33 cellular contexts compared by ENCODE assay signal in genomic region chr16:70650216-70650615, GRCh38. TPM values are rescaled to one million over a fixed set of nuclear protein-coding genes. Genes with fewer than 3 reads are reported as not detected.
"Had no signal": no experiment of that assay in that cellular context is flagged by ENCODE, and none has a peak within 500 bp of the region (broad histone marks: within the 10 kb centered on the region; RNA-seq: fewer than 3 reads in every experiment).

No MANE protein-coding gene starts in this region.

- H3K4me3 Mint-ChIP-seq: activated CD4-positive, alpha-beta memory T cell treated with anti-CD3 and anti-CD28 coated beads, Interleukin-2, amount 10 ng/mL, durations not matched to agents 7 days and 5 days; activated CD4-positive, alpha-beta T cell treated with anti-CD3 and anti-CD28 coated beads for 36 hours; activated naive CD4-positive, alpha-beta T cell treated with anti-CD3 and anti-CD28 coated beads for 36 hours; activated naive CD8-positive, alpha-beta T cell; activated T-helper 17 cell treated with anti-CD3 and anti-CD28 coated beads, Interleukin-2, amount 50 U/mL, for 72 hours had no signal

- H3K4me2 ChIP-seq: SK-N-SH had no signal

- H3K4me3 ChIP-seq: cardiac muscle cell, SJCRH30 had no signal

- H3K9me3 ChIP-seq: SJCRH30, SK-N-SH had no signal

- H3K27me3 ChIP-seq: brain microvascular endothelial cell, cardiac muscle cell, SJCRH30 had no signal

- H3K9me2 ChIP-seq: SK-N-SH had no signal

- H3K27me3 Mint-ChIP-seq: activated CD4-positive, alpha-beta T cell treated with anti-CD3 and anti-CD28 coated beads for 36 hours; activated naive CD8-positive, alpha-beta T cell had no signal

- H3K36me3 Mint-ChIP-seq: activated naive CD8-positive, alpha-beta T cell had no signal

- ATAC-seq: activated CD4-positive, alpha-beta T cell treated with anti-CD3 and anti-CD28 coated beads for 36 hours; activated T-helper 17 cell treated with anti-CD3 and anti-CD28 coated beads, Interleukin-2, amount 50 U/mL, for 72 hours; Panc1 had no signal

- H3K27ac ChIP-seq: brain microvascular endothelial cell, cardiac muscle cell, RWPE1, SJCRH30, VCaP had no signal

- H3K27ac Mint-ChIP-seq: activated CD4-positive, alpha-beta memory T cell treated with anti-CD3 and anti-CD28 coated beads, Interleukin-2, amount 10 ng/mL, durations not matched to agents 7 days and 5 days; activated CD4-positive, alpha-beta T cell treated with anti-CD3 and anti-CD28 coated beads for 36 hours; activated naive CD4-positive, alpha-beta T cell treated with anti-CD3 and anti-CD28 coated beads for 36 hours; activated naive CD8-positive, alpha-beta T cell; activated T-helper 17 cell treated with anti-CD3 and anti-CD28 coated beads, Interleukin-2, amount 50 U/mL, for 72 hours had no signal

- DNase-seq: activated CD4-positive, alpha-beta memory T cell treated with anti-CD3 and anti-CD28 coated beads, Interleukin-2, amount 10 ng/mL, durations not matched to agents 7 days and 5 days; activated CD4-positive, alpha-beta T cell treated with anti-CD3 and anti-CD28 coated beads for 36 hours; activated CD4-positive, alpha-beta T cell treated with anti-CD3 and anti-CD28 coated beads, Interleukin-2, amount 50 U/mL, for 1 hour; activated gamma-delta T cell; activated naive CD4-positive, alpha-beta T cell treated with anti-CD3 and anti-CD28 coated beads for 36 hours; activated T-cell treated with anti-CD3 and anti-CD28 coated beads for 4 hours; activated T-cell treated with anti-CD3 and anti-CD28 coated beads, Interleukin-2, amount 50 U/mL, for 48 hours; amygdala; brain microvascular endothelial cell; NCI-H1092 treated with DMSO at 0.1 percent for 48 hours; NCI-H1417 treated with DMSO at 0.1 percent for 48 hours; NCI-H1694; NCI-H2029; NCI-H2107; NCI-H345; NCI-H510A; NCI-H526 treated with DMSO at 0.1 percent for 48 hours; NCI-H82; NK-92 treated with Interleukin-12 subunit alpha and Interleukin-12 subunit beta, amount 100 ng/mL, for 24 hours; OCI-M1; Right ventricle myocardium superior; SJCRH30; SK-N-SH; T-helper 1 cell had no signal

- H3K36me3 ChIP-seq: brain microvascular endothelial cell, cardiac muscle cell, SJCRH30 had no signal

- H3K9ac ChIP-seq: SK-N-SH had no signal

- H3K9me3 Mint-ChIP-seq: activated CD4-positive, alpha-beta memory T cell treated with anti-CD3 and anti-CD28 coated beads, Interleukin-2, amount 10 ng/mL, durations not matched to agents 7 days and 5 days; activated naive CD4-positive, alpha-beta T cell treated with anti-CD3 and anti-CD28 coated beads for 36 hours; activated T-helper 17 cell treated with anti-CD3 and anti-CD28 coated beads, Interleukin-2, amount 50 U/mL, for 72 hours had no signal

RNA-seq across cellular contexts. Expression of gene IL34, which starts 3.9 kb away (rescaled TPM):
- total RNA-seq: activated CD4-positive, alpha-beta memory T cell treated with anti-CD3 and anti-CD28 coated beads, Interleukin-2, amount 10 ng/mL, durations not matched to agents 7 days and 5 days; activated CD4-positive, alpha-beta T cell treated with anti-CD3 and anti-CD28 coated beads for 36 hours; activated CD8-positive, alpha-beta memory T cell treated with anti-CD3 and anti-CD28 coated beads for 36 hours; activated naive CD4-positive, alpha-beta T cell treated with anti-CD3 and anti-CD28 coated beads for 36 hours; activated T-helper 17 cell treated with anti-CD3 and anti-CD28 coated beads, Interleukin-2, amount 50 U/mL, for 72 hours; cardiac muscle cell; MCF 10A; T-helper 2 cell treated with Interferon-gamma antibody and Interleukin-4, amounts not matched to agents 100 ng/mL and 5 ng/mL, for 36 hours had no signal
- polyA plus RNA-seq: cardiac muscle cell had no signal
